8 cellular contexts compared by ENCODE assay signal in genomic region chr14:73026243-73026844, GRCh38. TPM values are rescaled to one million over a fixed set of nuclear protein-coding genes. Genes with fewer than 3 reads are reported as not detected.
DNase-seq lines count a peak whose midpoint lies in the region; ATAC-seq and TF ChIP-seq lines count a peak whose summit lies in the region.

No MANE protein-coding gene starts in this region.

- H3K4me3 Mint-ChIP-seq in naive thymus-derived CD4-positive, alpha-beta T cell, result peak overlapping the region; percentile 80 to 99 (median 94)

- H3K4me1 Mint-ChIP-seq in naive thymus-derived CD4-positive, alpha-beta T cell, result peaks cover 40 to 57% (median 51%) of the 10 kb centered on the region in 7 donors

- peak overlapping the region; percentile 90 for H3K27ac ChIP-seq in duodenal mucosa (ENCODE audit: low read depth, low read length)
- H3K27ac ChIP-seq in naive thymus-derived CD4-positive, alpha-beta T cell (ENCODE audit: low read depth, low read length), result peak overlapping the region; percentile 74

- H3K9ac ChIP-seq in duodenal mucosa (ENCODE audit: low read depth in 1 of 2, low read length in 2 of 2), result peak overlapping the region; percentile 72 to 86

- no peak for ATAC-seq in naive thymus-derived CD4-positive, alpha-beta T cell
- ATAC-seq in GM19328 (IDR thresholded peaks at IDR 0.05; ENCODE audit: unreplicated experiment), result no peak

- peaks cover 12 to 28% (median 22%) of the 10 kb centered on the region in 5 donors for H3K36me3 Mint-ChIP-seq in naive thymus-derived CD4-positive, alpha-beta T cell

- intact Hi-C loops in naive thymus-derived CD4-positive, alpha-beta T cell (cut with micrococcal nuclease), result loop anchor here (2.0 to 5.0 kb wide), 2 partner anchors 430 to 1736 kb away; partner anchors contain the start of gene YLPM1 (in 1 of the 2)

- peaks cover 6 to 14% of the 10 kb centered on the region in 2 donors for H3K4me1 ChIP-seq in duodenal mucosa (ENCODE audit: control insufficient read depth in 1 of 2, insufficient read depth in 2 of 2, low read length in 2 of 2)
- H3K4me1 ChIP-seq in naive thymus-derived CD4-positive, alpha-beta T cell (ENCODE audit: control insufficient read depth in 2 of 2, insufficient read depth in 2 of 2, low read length in 2 of 2), result peaks cover 11 to 14% of the 10 kb centered on the region in 2 donors

- CTCF ChIA-PET in BJ (lab: Yijun Ruan, JAX), result interaction anchor here (0.5 to 1.4 kb wide), 3 partner anchors 77 to 514 kb away, joined by 3 read pairs; no protein-coding TSS in a partner anchor
- CTCF ChIA-PET in naive thymus-derived CD4-positive, alpha-beta T cell (lab: Charles Lee), result interaction anchor here (0.5 to 1.1 kb wide), 3 partner anchors 32 to 98 kb away, joined by 3 read pairs; partner anchors contain the start of gene RBM25

- H3K9me3 ChIP-seq in duodenal mucosa (ENCODE audit: control insufficient read depth in 1 of 2, low read length in 2 of 2), result no peaks in the 10 kb centered on the region
- H3K9me3 ChIP-seq in naive thymus-derived CD4-positive, alpha-beta T cell (ENCODE audit: control insufficient read depth in 2 of 3, low read length in 3 of 3), result no peaks in the 10 kb centered on the region

- TF ChIP-seq CTCF in BJ (IDR thresholded peaks at IDR 0.05; ENCODE audit: insufficient read depth, low read depth, low read length), result no peak
- no peak for TF ChIP-seq CTCF in NB4 (IDR thresholded peaks at IDR 0.05; ENCODE audit: low read depth, low read length)

- H3K36me3 ChIP-seq in BJ (ENCODE audit: control insufficient read depth, insufficient read depth, low read length), result peaks cover 6% of the 10 kb centered on the region
- H3K36me3 ChIP-seq in duodenal mucosa (ENCODE audit: control insufficient read depth in 1 of 2, insufficient read depth in 2 of 2, low read length in 2 of 2), result peaks cover 0 to 12% of the 10 kb centered on the region in 2 donors
- peaks cover 0 to 16% (median 0%) of the 10 kb centered on the region in 3 experiments for H3K36me3 ChIP-seq in naive thymus-derived CD4-positive, alpha-beta T cell (ENCODE audit: control insufficient read depth in 2 of 3, insufficient read depth in 3 of 3, low read length in 3 of 3)

- H3K27me3 Mint-ChIP-seq in naive thymus-derived CD4-positive, alpha-beta T cell, result no peaks in the 10 kb centered on the region

- no peaks in the 10 kb centered on the region for H3K27me3 ChIP-seq in BJ (ENCODE audit: control insufficient read depth, insufficient read depth, low read length)
- H3K27me3 ChIP-seq in duodenal mucosa (ENCODE audit: control insufficient read depth in 1 of 2, insufficient read depth in 2 of 2, low read length in 2 of 2), result no peaks in the 10 kb centered on the region
- no peaks in the 10 kb centered on the region for H3K27me3 ChIP-seq in naive thymus-derived CD4-positive, alpha-beta T cell (ENCODE audit: control insufficient read depth in 2 of 2, insufficient read depth in 2 of 2, low read length in 2 of 2)

- H3K4me3 ChIP-seq in BJ (ENCODE audit: low read depth, low read length) (peak overlapping the region; percentile 84), NB4 (ENCODE audit: low read depth, low read length) (peak overlapping the region; percentile 65), duodenal mucosa (ENCODE audit: low read depth in 1 of 2, low read length in 2 of 2) (peak overlapping the region; percentile 82 to 94)
- peak overlapping the region; percentile 74 for H3K4me3 ChIP-seq in naive thymus-derived CD4-positive, alpha-beta T cell (ENCODE audit: low read length)

- no peak for TF ChIP-seq POLR2A in NB4 (IDR thresholded peaks at IDR 0.05; ENCODE audit: extremely low read depth, insufficient read length)

- H3K27ac Mint-ChIP-seq in naive thymus-derived CD4-positive, alpha-beta T cell, result peak overlapping the region in 8 of 9 donors; percentile 43 to 94 (median 79)

- DNase-seq in BJ (ENCODE audit: low read depth) (no peak), NB4 (ENCODE audit: low read depth) (peak; percentile 12), SIG-M5 treated with dmso at 0.1 percent for 504 hours (lab: John Stamatoyannopoulos, UW; ENCODE audit: unreplicated experiment) (no peak), HCEC 1CT (no peak), NOMO-1 treated with DMSO at 0.1 percent for 48 hours (lab: John Stamatoyannopoulos, UW; ENCODE audit: unreplicated experiment) (no peak)
- peak in 2 of 9 donors; percentile 1 to 10 for DNase-seq in naive thymus-derived CD4-positive, alpha-beta T cell

- peaks cover 0 to 3% (median 0%) of the 10 kb centered on the region in 11 donors for H3K9me3 Mint-ChIP-seq in naive thymus-derived CD4-positive, alpha-beta T cell

- POLR2A ChIA-PET in BJ (lab: Charles Lee), result interaction anchor here (0.7 to 0.9 kb wide), 2 partner anchors 23 to 32 kb away, joined by 3 to 5 read pairs; partner anchors contain the start of gene RBM25
- POLR2A ChIA-PET in naive thymus-derived CD4-positive, alpha-beta T cell (lab: Charles Lee), result interaction anchor here (0.5 to 4.8 kb wide), 4 partner anchors 30 to 117 kb away, joined by 3 to 55 read pairs (median 4); partner anchors contain the start of gene RBM25

RNA-seq across cellular contexts. Expression of gene ZFYVE1, which starts 0.6 kb away (rescaled TPM):
- 26.6 and 31.6 TPM in 2 replicates for polyA plus RNA-seq in BJ (2011; rRNA removed)
- 37.3 and 44.8 TPM in 2 replicates for polyA minus RNA-seq in BJ (2011; rRNA and poly(A)+ RNA removed)
- 10 to 100 TPM; 15.3 to 24.8 (median 19.1) TPM for total RNA-seq in naive thymus-derived CD4-positive, alpha-beta T cell
- polyA plus RNA-seq in naive thymus-derived CD4-positive, alpha-beta T cell, result 1 to 10 TPM; 6.1 to 6.4 TPM

RNA-seq across cellular contexts. Expression of gene RBM25, which starts 32.0 kb away (rescaled TPM):
- 21.9 and 27.5 TPM in 2 replicates for polyA plus RNA-seq in BJ (2011; rRNA removed)
- polyA minus RNA-seq in BJ (2011; rRNA and poly(A)+ RNA removed), result 16.9 and 18.5 TPM in 2 replicates
- total RNA-seq in naive thymus-derived CD4-positive, alpha-beta T cell, result 100 to 1,000 TPM; 111 to 168 (median 146) TPM
- polyA plus RNA-seq in naive thymus-derived CD4-positive, alpha-beta T cell, result 10 to 100 TPM; 43.0 to 76.6 TPM
